In the genomic region with DNA sequence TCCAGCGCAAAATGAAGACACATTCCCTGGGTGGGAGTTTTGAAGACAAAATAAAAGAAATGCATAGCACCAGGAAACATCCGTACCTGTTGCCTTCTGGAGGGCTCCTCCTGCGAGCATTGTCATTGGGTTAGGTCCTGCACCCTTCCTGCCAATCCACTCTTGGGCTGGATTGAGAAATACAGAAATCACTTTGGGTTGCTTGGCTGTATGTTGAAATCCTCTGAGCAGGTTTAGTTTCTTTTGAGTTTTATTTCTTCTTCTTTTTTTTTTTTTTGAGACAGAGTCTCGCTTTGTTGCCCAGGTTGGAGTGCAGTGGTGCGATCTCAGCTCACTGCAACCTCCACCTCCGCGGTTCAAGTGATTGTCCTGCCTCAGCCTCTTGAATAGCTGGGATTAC, we compare ENCODE assay signal across 11 cellular contexts.
DNase-seq lines count a peak whose midpoint lies in the region; ATAC-seq and TF ChIP-seq lines count a peak whose summit lies in the region.
"Had no signal": no experiment of that assay in that cellular context is flagged by ENCODE, and none has a peak within 500 bp of the region (broad histone marks: within the 10 kb centered on the region; RNA-seq: fewer than 3 reads in every experiment).

No MANE protein-coding gene starts in this region.

- H3K4me1 Mint-ChIP-seq in activated CD8-positive, alpha-beta T cell treated with anti-CD3 and anti-CD28 coated beads for 36 hours (ENCODE audit: low read depth): peaks cover 41% of the 10 kb centered on the region

- H3K4me2 ChIP-seq in smooth muscle cell: no peak overlapping the region

- ATAC-seq in activated CD8-positive, alpha-beta T cell treated with anti-CD3 and anti-CD28 coated beads for 36 hours: peak; percentile 5

- no peak overlapping the region for H3K4me3 Mint-ChIP-seq in activated CD8-positive, alpha-beta T cell treated with anti-CD3 and anti-CD28 coated beads for 36 hours

- peak; percentile 47 for DNase-seq in NCI-H748 (lab: John Stamatoyannopoulos, UW; ENCODE audit: unreplicated experiment)
- no peak for DNase-seq in NCI-H748 treated with DMSO at 0.1 percent for 48 hours (lab: John Stamatoyannopoulos, UW)
- DNase-seq in HT-29 (ENCODE audit: low spot score): peak; percentile 8
- DNase-seq in activated CD8-positive, alpha-beta T cell treated with anti-CD3 and anti-CD28 coated beads for 36 hours: no peak
- DNase-seq in smooth muscle cell (lab: John Stamatoyannopoulos, UW; ENCODE audit: unreplicated experiment): no peak
- DNase-seq in NCI-H187 (lab: John Stamatoyannopoulos, UW): no peak
- DNase-seq in stimulated activated naive CD4-positive, alpha-beta T cell (lab: John Stamatoyannopoulos, UW): no peak
- DNase-seq in cerebellar nuclear complex (lab: John Stamatoyannopoulos, UW): no peak
- DNase-seq: activated CD8-positive, alpha-beta memory T cell treated with anti-CD3 and anti-CD28 coated beads for 24 hours; NCI-H1930; SW 1271 had no signal

- intact Hi-C loops in activated CD8-positive, alpha-beta T cell treated with anti-CD3 and anti-CD28 coated beads for 36 hours (cut with micrococcal nuclease): no loop called here

- H3F3A ChIP-seq in smooth muscle cell (ENCODE audit: low read depth): peaks cover 11% of the 10 kb centered on the region

- no peaks in the 10 kb centered on the region for H3K27me3 Mint-ChIP-seq in activated CD8-positive, alpha-beta T cell treated with anti-CD3 and anti-CD28 coated beads for 36 hours

- WGBS in smooth muscle cell (ENCODE audit: low lambda C conversion rate): 93% methylated on average over 7 of the region's 7 CpGs

- no peak overlapping the region for H2AFZ ChIP-seq in smooth muscle cell (ENCODE audit: low read depth)

- no peaks in the 10 kb centered on the region for H3K79me2 ChIP-seq in smooth muscle cell (ENCODE audit: low read depth)

- H3K36me3 ChIP-seq in smooth muscle cell (ENCODE audit: low read depth): no peaks in the 10 kb centered on the region

- H3K9ac ChIP-seq in smooth muscle cell (ENCODE audit: low read depth): no peak overlapping the region

- no peaks in the 10 kb centered on the region for H4K20me1 ChIP-seq in smooth muscle cell (ENCODE audit: low read depth)

- H3K27ac ChIP-seq in smooth muscle cell (ENCODE audit: low read depth): peak overlapping the region; percentile 81

- H3K36me3 Mint-ChIP-seq in activated CD8-positive, alpha-beta T cell treated with anti-CD3 and anti-CD28 coated beads for 36 hours (ENCODE audit: low read depth): peaks cover 3% of the 10 kb centered on the region

- no peaks in the 10 kb centered on the region for H3K4me1 ChIP-seq in smooth muscle cell (ENCODE audit: low read depth)

- TF ChIP-seq CTCF in activated CD8-positive, alpha-beta T cell treated with anti-CD3 and anti-CD28 coated beads for 36 hours (IDR thresholded peaks at IDR 0.05): no peak
- TF ChIP-seq CTCF in smooth muscle cell (IDR thresholded peaks at IDR 0.05; ENCODE audit: borderline replicate concordance, insufficient read depth, poor library complexity, severe bottlenecking): no peak

- H3K9me3 Mint-ChIP-seq in activated CD8-positive, alpha-beta T cell treated with anti-CD3 and anti-CD28 coated beads for 36 hours: no peaks in the 10 kb centered on the region

- H3K4me3 ChIP-seq in smooth muscle cell: no peak overlapping the region

- no peaks in the 10 kb centered on the region for H3K9me3 ChIP-seq in smooth muscle cell (replicated peaks; ENCODE audit: low read depth)

- POLR2A ChIA-PET in activated CD8-positive, alpha-beta T cell treated with anti-CD3 and anti-CD28 coated beads for 36 hours (lab: Charles Lee): interaction anchor here (1.0 to 1.5 kb wide), 4 partner anchors 8 to 352 kb away, joined by 3 to 5 read pairs (median 3); a partner anchor contains a TSS

- no peaks in the 10 kb centered on the region for H3K27me3 ChIP-seq in smooth muscle cell (ENCODE audit: low read depth)

- CTCF ChIA-PET in activated CD8-positive, alpha-beta T cell treated with anti-CD3 and anti-CD28 coated beads for 36 hours (lab: Charles Lee): interaction anchor here (1.0 kb wide), 1 partner anchor 10 kb away, joined by 3 read pairs; no protein-coding TSS in a partner anchor

- H3K27ac Mint-ChIP-seq in activated CD8-positive, alpha-beta T cell treated with anti-CD3 and anti-CD28 coated beads for 36 hours: no peak overlapping the region

Comparison
In these comparisons a context has a peak if more than half of its experiments do, and no peak if none do; other contexts are left out.
1. DNase-seq: peak in NCI-H748 (single experiment) and HT-29 (single experiment); none in NCI-H748 treated with DMSO at 0.1 percent for 48 hours (single experiment), activated CD8-positive, alpha-beta T cell treated with anti-CD3 and anti-CD28 coated beads for 36 hours (single experiment), smooth muscle cell (single experiment), NCI-H187 (0 of 2), stimulated activated naive CD4-positive, alpha-beta T cell (0 of 6) and cerebellar nuclear complex (0 of 2).